8 cellular contexts compared by ENCODE assay signal in genomic region chr11:85647604-85648299, GRCh38. TPM values are rescaled to one million over a fixed set of nuclear protein-coding genes. Genes with fewer than 3 reads are reported as not detected.
A peak's percentile ranks its signal among the peaks of the same experiment; 100 is the strongest.
DNase-seq lines count a peak whose midpoint lies in the region; ATAC-seq, FAIRE-seq and TF ChIP-seq lines count a peak whose summit lies in the region.

Gene TMEM126A (plus strand): TSS chr11:85647967. CDS start chr11:85650256, 2,289 bp downstream.

- TF ChIP-seq CTCF in osteocyte (IDR thresholded peaks at IDR 0.05) = no peak

- H3K27me3 Mint-ChIP-seq in activated naive CD8-positive, alpha-beta T cell treated with anti-CD3 and anti-CD28 coated beads, Interleukin-2, amount 50 U/mL, for 24 hours = peaks cover 11% of the 10 kb centered on the region
- peaks cover 27% of the 10 kb centered on the region for H3K27me3 Mint-ChIP-seq in osteocyte (ENCODE audit: unreplicated experiment)

- H3K4me3 Mint-ChIP-seq in activated naive CD8-positive, alpha-beta T cell treated with anti-CD3 and anti-CD28 coated beads, Interleukin-2, amount 50 U/mL, for 24 hours = peak within 1 kb of the TSS; percentile 97
- H3K4me3 Mint-ChIP-seq in osteocyte (ENCODE audit: unreplicated experiment) = peak within 1 kb of the TSS; percentile 92

- FAIRE-seq in GM12891 (lab: Jason Lieb, UNC) = peak; percentile 98

- H3K4me1 ChIP-seq in thymus (ENCODE audit: control insufficient read depth, insufficient read depth, low read length) = peaks cover 2% of the 10 kb centered on the region

- H3K9me3 Mint-ChIP-seq in activated naive CD8-positive, alpha-beta T cell treated with anti-CD3 and anti-CD28 coated beads, Interleukin-2, amount 50 U/mL, for 24 hours = no peaks in the 10 kb centered on the region
- H3K9me3 Mint-ChIP-seq in osteocyte (ENCODE audit: unreplicated experiment) = no peaks in the 10 kb centered on the region

- peak; percentile 97 for TF ChIP-seq POLR2A in GM12891 (IDR thresholded peaks at IDR 0.05; ENCODE audit: low read depth, low read length)

- H3K9me3 ChIP-seq in thymus (ENCODE audit: control insufficient read depth) = no peaks in the 10 kb centered on the region

- H3K27ac Mint-ChIP-seq in activated naive CD8-positive, alpha-beta T cell treated with anti-CD3 and anti-CD28 coated beads, Interleukin-2, amount 50 U/mL, for 24 hours = peak within 1 kb of the TSS; percentile 93
- H3K27ac Mint-ChIP-seq in osteocyte (ENCODE audit: unreplicated experiment) = peak within 1 kb of the TSS; percentile 95

- peak within 1 kb of the TSS; percentile 80 for H3K27ac ChIP-seq in thymus (ENCODE audit: low read depth)

- DNase-seq in GM12891 (ENCODE audit: insufficient read length, low spot score) (peak; percentile 60), NCI-H1417 treated with DMSO at 0.1 percent for 48 hours (lab: John Stamatoyannopoulos, UW) (peak; percentile 84), SW480 (ENCODE audit: low spot score) (peak; percentile 94), Right ventricle myocardium inferior (ENCODE audit: missing footprints) (peak; percentile 96), osteocyte (ENCODE audit: extremely low spot score, unreplicated experiment) (peak; percentile 93)
- DNase-seq in activated naive CD8-positive, alpha-beta T cell treated with anti-CD3 and anti-CD28 coated beads, Interleukin-2, amount 50 U/mL, for 24 hours = peak; percentile 93

- peaks cover 14% of the 10 kb centered on the region for H3K36me3 Mint-ChIP-seq in activated naive CD8-positive, alpha-beta T cell treated with anti-CD3 and anti-CD28 coated beads, Interleukin-2, amount 50 U/mL, for 24 hours (ENCODE audit: low read depth)
- H3K36me3 Mint-ChIP-seq in osteocyte (ENCODE audit: unreplicated experiment) = no peaks in the 10 kb centered on the region

- ATAC-seq in HG02798 (IDR thresholded peaks at IDR 0.05; ENCODE audit: poor library complexity, unreplicated experiment) = peak; percentile 100
- ATAC-seq in activated naive CD8-positive, alpha-beta T cell treated with anti-CD3 and anti-CD28 coated beads, Interleukin-2, amount 50 U/mL, for 24 hours = peak; percentile 96
- ATAC-seq in Right ventricle myocardium inferior = peak; percentile 99

- H3K4me3 ChIP-seq in thymus (ENCODE audit: low read length) = peak within 1 kb of the TSS; percentile 81

- H3K27me3 ChIP-seq in thymus (ENCODE audit: control insufficient read depth, insufficient read depth) = peaks cover 2% of the 10 kb centered on the region

- H3K36me3 ChIP-seq in thymus (ENCODE audit: control insufficient read depth, insufficient read depth) = no peaks in the 10 kb centered on the region

- H3K4me1 Mint-ChIP-seq in activated naive CD8-positive, alpha-beta T cell treated with anti-CD3 and anti-CD28 coated beads, Interleukin-2, amount 50 U/mL, for 24 hours = peaks cover 34% of the 10 kb centered on the region
- peaks cover 20% of the 10 kb centered on the region for H3K4me1 Mint-ChIP-seq in osteocyte (ENCODE audit: unreplicated experiment)

- intact Hi-C loops in Right ventricle myocardium inferior (cut with DNase I) = loop anchor here (2.0 kb wide), 1 partner anchor 19 kb away; the partner anchor contains the start of gene TMEM126B

- WGBS in thymus = under 1% methylated on average over 33 of the region's 33 CpGs

TF ChIP-seq in GM12891, 5 proteins besides CTCF, POLR2A, EP300 and RAD21:
- TF ChIP-seq PAX5 (IDR thresholded peaks at IDR 0.05; ENCODE audit: insufficient read depth, low read length, severe bottlenecking) = no peak
- no peak; the same call in 1 of the 2 replicates for TF ChIP-seq POU2F2 (IDR thresholded peaks at IDR 0.05; ENCODE audit: low read depth, low read length)
- TF ChIP-seq POLR2AphosphoS5 (IDR thresholded peaks at IDR 0.05; ENCODE audit: low read depth, low read length) = peak; percentile 96
- TF ChIP-seq SPI1 (IDR thresholded peaks at IDR 0.05; ENCODE audit: low read depth, low read length) = no peak
- TF ChIP-seq TAF1 (IDR thresholded peaks at IDR 0.05; ENCODE audit: low read depth, low read length) = peak; percentile 88

RNA-seq across cellular contexts. Expression of gene TMEM126A, which starts in this region (rescaled TPM):
- 70.7 TPM for polyA plus RNA-seq in GM12891 (2012; ENCODE audit: low read depth, missing spikeins)
- total RNA-seq in Right ventricle myocardium inferior (77.9 TPM), osteocyte (25.0 and 28.9 TPM in 2 replicates)
- 55.7 TPM for polyA plus RNA-seq in thymus

Comparison
In these comparisons a context has a peak if more than half of its experiments do, and no peak if none do; other contexts are left out.
1. Peak in every context shown above with its lines: DNase-seq, ATAC-seq, H3K4me3 ChIP-seq and H3K27ac ChIP-seq.